20 cellular contexts compared by ENCODE assay signal in genomic region chr5:5387192-5387591, GRCh38.
"Had no signal": no experiment of that assay in that cellular context is flagged by ENCODE, and none has a peak within 500 bp of the region (broad histone marks: within the 10 kb centered on the region; RNA-seq: fewer than 3 reads in every experiment).

No MANE protein-coding gene starts in this region.

- H3K36me3 ChIP-seq: esophagus squamous epithelium, prostate gland, right lobe of liver had no signal

- H3K27me3 ChIP-seq: dorsolateral prefrontal cortex, esophagus squamous epithelium, foreskin keratinocyte, right lobe of liver, spleen had no signal

- H3K4me1 ChIP-seq: esophagus squamous epithelium, foreskin keratinocyte, prostate gland, right lobe of liver, spleen had no signal

- H3K9me3 Mint-ChIP-seq: activated naive CD4-positive, alpha-beta T cell treated with anti-CD3 and anti-CD28 coated beads, Interleukin-2, amount 50 U/mL, for 24 hours; activated T-helper 2 cell treated with anti-CD3 and anti-CD28 coated beads, Interferon-gamma antibody, Interleukin-2, Interleukin-4, amounts not matched to agents 10 μg/mL and 5 μg/mL and 100 μg/mL, durations not matched to agents 14 hours and 24 hours and 36 hours; natural killer cell; stimulated activated naive CD8-positive, alpha-beta T cell treated with anti-CD3 and anti-CD28 coated beads, Interleukin-15, Interleukin-2, amounts not matched to agents 100 ng/mL and 50 ng/mL, for 24 hours; T-helper 1 cell treated with Interleukin-12 subunit alpha and Interleukin-12 subunit beta and Interleukin-4 antibody, amounts not matched to agents 30 μg/mL and 1 μg/mL, for 36 hours had no signal

- DNase-seq: activated CD4-positive, CD25-positive, alpha-beta regulatory T cell; amygdala; dorsolateral prefrontal cortex; esophagus squamous epithelium; foreskin keratinocyte; head of caudate nucleus; mammary epithelial cell; natural killer cell; occipital lobe; right lobe of liver; spleen; stimulated activated CD4-positive, alpha-beta T cell treated with anti-CD3 and anti-CD28 coated beads, Interleukin-1b, Interleukin-23, amount 100 ng/mL, for 48 hours had no signal

- ATAC-seq: foreskin keratinocyte, left lobe of liver, natural killer cell, right lobe of liver had no signal

- H3K4me3 ChIP-seq: dorsolateral prefrontal cortex, esophagus squamous epithelium, prostate gland, right lobe of liver, spleen had no signal

- H3K4me3 Mint-ChIP-seq: activated naive CD4-positive, alpha-beta T cell treated with anti-CD3 and anti-CD28 coated beads, Interleukin-2, amount 50 U/mL, for 24 hours; natural killer cell; stimulated activated naive CD8-positive, alpha-beta T cell treated with anti-CD3 and anti-CD28 coated beads, Interleukin-15, Interleukin-2, amounts not matched to agents 100 ng/mL and 50 ng/mL, for 24 hours; T-helper 1 cell treated with Interleukin-12 subunit alpha and Interleukin-12 subunit beta and Interleukin-4 antibody, amounts not matched to agents 30 μg/mL and 1 μg/mL, for 36 hours had no signal

- H3K36me3 Mint-ChIP-seq: natural killer cell had no signal

- H3K27ac Mint-ChIP-seq: activated naive CD4-positive, alpha-beta T cell treated with anti-CD3 and anti-CD28 coated beads, Interleukin-2, amount 50 U/mL, for 24 hours; activated T-helper 2 cell treated with anti-CD3 and anti-CD28 coated beads, Interferon-gamma antibody, Interleukin-2, Interleukin-4, amounts not matched to agents 10 μg/mL and 5 μg/mL and 100 μg/mL, durations not matched to agents 14 hours and 24 hours and 36 hours; natural killer cell; stimulated activated naive CD8-positive, alpha-beta T cell treated with anti-CD3 and anti-CD28 coated beads, Interleukin-15, Interleukin-2, amounts not matched to agents 100 ng/mL and 50 ng/mL, for 24 hours; T-helper 1 cell treated with Interleukin-12 subunit alpha and Interleukin-12 subunit beta and Interleukin-4 antibody, amounts not matched to agents 30 μg/mL and 1 μg/mL, for 36 hours had no signal

- H3K27me3 Mint-ChIP-seq: activated naive CD4-positive, alpha-beta T cell treated with anti-CD3 and anti-CD28 coated beads, Interleukin-2, amount 50 U/mL, for 24 hours; stimulated activated naive CD8-positive, alpha-beta T cell treated with anti-CD3 and anti-CD28 coated beads, Interleukin-15, Interleukin-2, amounts not matched to agents 100 ng/mL and 50 ng/mL, for 24 hours had no signal

- H3K4me1 Mint-ChIP-seq: activated naive CD4-positive, alpha-beta T cell treated with anti-CD3 and anti-CD28 coated beads, Interleukin-2, amount 50 U/mL, for 24 hours; natural killer cell had no signal

- FAIRE-seq: endometrium, urothelium cell line had no signal

- H3K9me3 ChIP-seq: esophagus squamous epithelium, prostate gland, right lobe of liver had no signal

- H3K27ac ChIP-seq: dorsolateral prefrontal cortex, esophagus squamous epithelium, foreskin keratinocyte, prostate gland, right lobe of liver, spleen had no signal
